ENCODE assay signal across 25 cellular contexts in genomic region chr12:124345795-124346194, GRCh38. TPM values are rescaled to one million over a fixed set of nuclear protein-coding genes. Genes with fewer than 3 reads are reported as not detected.
"Had no signal": no experiment of that assay in that cellular context is flagged by ENCODE, and none has a peak within 500 bp of the region (broad histone marks: within the 10 kb centered on the region; RNA-seq: fewer than 3 reads in every experiment).

No MANE protein-coding gene starts in this region.

- H3K9ac ChIP-seq: neural progenitor cell had no signal

- H3K9me3 Mint-ChIP-seq: activated CD4-positive, alpha-beta T cell treated with anti-CD3 and anti-CD28 coated beads, Interleukin-2, amount 10 ng/mL, durations not matched to agents 7 days and 5 days; activated naive CD4-positive, alpha-beta T cell treated with anti-CD3 and anti-CD28 coated beads, Interleukin-2, amount 10 ng/mL, durations not matched to agents 7 days and 5 days; activated T-cell treated with anti-CD3 and anti-CD28 coated beads, Interleukin-2, amount 50 U/mL, for 4 hours; memory B cell; naive B cell; neural progenitor cell had no signal

- H3K4me3 Mint-ChIP-seq: activated CD4-positive, alpha-beta T cell treated with anti-CD3 and anti-CD28 coated beads, Interleukin-2, amount 10 ng/mL, durations not matched to agents 7 days and 5 days; activated CD8-positive, alpha-beta T cell treated with anti-CD3 and anti-CD28 coated beads, Interleukin-2, amount 10 ng/mL, durations not matched to agents 7 days and 5 days; activated naive CD4-positive, alpha-beta T cell treated with anti-CD3 and anti-CD28 coated beads, Interleukin-2, amount 10 ng/mL, durations not matched to agents 7 days and 5 days; activated T-cell treated with anti-CD3 and anti-CD28 coated beads, Interleukin-2, amount 50 U/mL, for 4 hours; memory B cell; naive B cell; neural progenitor cell had no signal

- H3K27me3 Mint-ChIP-seq: activated CD4-positive, alpha-beta T cell treated with anti-CD3 and anti-CD28 coated beads, Interleukin-2, amount 10 ng/mL, durations not matched to agents 7 days and 5 days; activated naive CD4-positive, alpha-beta T cell treated with anti-CD3 and anti-CD28 coated beads, Interleukin-2, amount 10 ng/mL, durations not matched to agents 7 days and 5 days; memory B cell; naive B cell had no signal

- H2AFZ ChIP-seq: neural progenitor cell had no signal

- FAIRE-seq: bronchial epithelial cell, endothelial cell of umbilical vein had no signal

- H3K4me2 ChIP-seq: neural progenitor cell had no signal

- H3K27ac ChIP-seq: heart right ventricle, neural progenitor cell, prostate gland, right atrium auricular region, suprapubic skin had no signal

- H3K9me3 ChIP-seq: esophagus muscularis mucosa, heart right ventricle, prostate gland, right atrium auricular region, suprapubic skin had no signal

- H3K27me3 ChIP-seq: esophagus muscularis mucosa, heart right ventricle, neural progenitor cell, right atrium auricular region, suprapubic skin had no signal

- ATAC-seq: activated CD8-positive, alpha-beta T cell treated with anti-CD3 and anti-CD28 coated beads, Interleukin-2, amount 10 ng/mL, durations not matched to agents 7 days and 5 days; activated T-cell treated with anti-CD3 and anti-CD28 coated beads, Interleukin-2, amount 50 U/mL, for 4 hours; stimulated activated naive CD8-positive, alpha-beta T cell treated with anti-CD3 and anti-CD28 coated beads, Interleukin-15, Interleukin-2, amounts not matched to agents 100 U/mL and 50 U/mL, for 24 hours had no signal

- H3K4me1 Mint-ChIP-seq: activated CD4-positive, alpha-beta T cell treated with anti-CD3 and anti-CD28 coated beads, Interleukin-2, amount 10 ng/mL, durations not matched to agents 7 days and 5 days; activated naive CD4-positive, alpha-beta T cell treated with anti-CD3 and anti-CD28 coated beads, Interleukin-2, amount 10 ng/mL, durations not matched to agents 7 days and 5 days; memory B cell had no signal

- H3K36me3 ChIP-seq: neural progenitor cell had no signal

- DNase-seq: activated CD4-positive, alpha-beta T cell treated with anti-CD3 and anti-CD28 coated beads, Interleukin-2, amount 10 ng/mL, durations not matched to agents 7 days and 5 days; activated CD4-positive, CD25-positive, alpha-beta regulatory T cell; activated CD8-positive, alpha-beta T cell treated with anti-CD3 and anti-CD28 coated beads, Interleukin-2, amount 10 ng/mL, durations not matched to agents 7 days and 5 days; activated effector memory CD4-positive, alpha-beta T cell treated with Interleukin-2 at 50 U/mL for 16 hours; activated naive CD4-positive, alpha-beta T cell treated with anti-CD3 and anti-CD28 coated beads, Interleukin-2, amount 10 ng/mL, durations not matched to agents 7 days and 5 days; activated T-cell treated with anti-CD3 and anti-CD28 coated beads, Interleukin-2, amount 50 U/mL, for 4 hours; cerebellar nuclear complex; dermis blood vessel endothelial cell; effector memory CD4-positive, alpha-beta T cell; heart right ventricle; kidney glomerular epithelial cell; naive B cell; stimulated activated CD4-positive, alpha-beta T cell treated with anti-CD3 and anti-CD28 coated beads, Interleukin-2, amount 100 ng/mL, for 24 hours; stimulated activated naive CD8-positive, alpha-beta T cell treated with anti-CD3 and anti-CD28 coated beads, Interleukin-15, Interleukin-2, amounts not matched to agents 100 U/mL and 50 U/mL, for 24 hours; T-helper 1 cell; T-helper 9 cell; trophoblast cell had no signal

- H3K4me3 ChIP-seq: esophagus muscularis mucosa, heart right ventricle, neural progenitor cell, prostate gland, right atrium auricular region, suprapubic skin had no signal

- H3K4me1 ChIP-seq: heart right ventricle, right atrium auricular region, suprapubic skin had no signal

- H3K27ac Mint-ChIP-seq: activated CD4-positive, alpha-beta T cell treated with anti-CD3 and anti-CD28 coated beads, Interleukin-2, amount 10 ng/mL, durations not matched to agents 7 days and 5 days; activated CD8-positive, alpha-beta T cell treated with anti-CD3 and anti-CD28 coated beads, Interleukin-2, amount 10 ng/mL, durations not matched to agents 7 days and 5 days; activated naive CD4-positive, alpha-beta T cell treated with anti-CD3 and anti-CD28 coated beads, Interleukin-2, amount 10 ng/mL, durations not matched to agents 7 days and 5 days; memory B cell; naive B cell; neural progenitor cell had no signal

RNA-seq across cellular contexts. Expression of gene RFLNA, which starts 50.9 kb away (rescaled TPM):
- total RNA-seq: activated CD4-positive, alpha-beta T cell treated with anti-CD3 and anti-CD28 coated beads, Interleukin-2, amount 10 ng/mL, durations not matched to agents 7 days and 5 days; activated CD8-positive, alpha-beta T cell treated with anti-CD3 and anti-CD28 coated beads, Interleukin-2, amount 10 ng/mL, durations not matched to agents 7 days and 5 days; activated T-cell treated with anti-CD3 and anti-CD28 coated beads, Interleukin-2, amount 50 U/mL, for 4 hours; bronchial epithelial cell had no signal
